ENCODE assay signal across 12 cellular contexts in the genomic region with DNA sequence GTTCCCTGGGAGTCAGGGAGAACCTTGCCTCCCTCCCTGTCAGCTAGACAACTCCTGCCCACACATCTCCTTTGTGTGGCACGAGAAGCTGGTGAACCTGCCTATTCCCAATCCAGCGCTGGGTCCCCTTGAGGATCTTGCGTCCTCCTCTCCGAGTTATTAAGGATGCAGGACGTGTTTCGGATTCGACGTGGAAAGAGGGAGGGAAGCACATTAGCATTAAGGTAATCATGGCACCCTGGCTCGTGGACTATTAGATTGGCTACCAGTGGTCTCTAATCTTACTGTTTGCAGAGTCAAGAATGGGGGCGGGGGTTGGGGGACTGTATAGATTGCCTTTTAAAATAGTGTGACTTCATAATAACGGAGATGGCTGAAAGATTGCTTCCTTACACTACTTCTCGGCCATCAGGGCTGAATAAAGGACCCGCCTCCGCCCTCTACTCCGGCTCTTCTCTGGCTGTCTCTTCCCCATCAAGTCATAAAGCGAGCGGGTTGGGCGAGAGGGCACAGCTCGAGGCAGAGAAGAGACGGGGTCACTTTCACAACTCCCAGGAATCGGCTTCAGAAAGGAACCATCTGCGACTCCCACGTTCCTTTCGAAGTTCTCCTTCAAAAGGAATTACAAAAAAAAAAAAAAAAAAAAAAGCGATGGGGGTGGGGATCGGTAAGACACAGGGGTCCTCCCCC. TPM values are rescaled to one million over a fixed set of nuclear protein-coding genes. Genes with fewer than 3 reads are reported as not detected.
DNase-seq lines count a peak whose midpoint lies in the region; ATAC-seq and TF ChIP-seq lines count a peak whose summit lies in the region.
"Had no signal": no experiment of that assay in that cellular context is flagged by ENCODE, and none has a peak within 500 bp of the region (broad histone marks: within the 10 kb centered on the region; RNA-seq: fewer than 3 reads in every experiment).

No MANE protein-coding gene starts in this region.

- no peak for TF ChIP-seq POLR2A in heart left ventricle (IDR thresholded peaks at IDR 0.05)

- no peaks in the 10 kb centered on the region for H3K79me2 ChIP-seq in mammary epithelial cell (ENCODE audit: insufficient read depth, low read length)

- in situ Hi-C loops in mammary epithelial cell (cut with MboI; ENCODE audit: low sequenced_read_pairs in 2 of 2), result no loop called here

- H3K4me2 ChIP-seq in mammary epithelial cell (ENCODE audit: insufficient read depth, low read depth, low read length), result peak overlapping the region; percentile 62

- H3K4me1 Mint-ChIP-seq in mesothelial cell of epicardium, result peaks cover 26% of the 10 kb centered on the region
- peaks cover 8% of the 10 kb centered on the region for H3K4me1 Mint-ChIP-seq in type B pancreatic cell (ENCODE audit: unreplicated experiment)

- TF ChIP-seq CTCF in heart left ventricle (IDR thresholded peaks at IDR 0.05) (no peak), mammary epithelial cell (conservative IDR thresholded peaks at IDR 0.05 in 1 of 2, IDR thresholded peaks at IDR 0.05 in 1 of 2; ENCODE audit: extremely low read depth in 1 of 2, insufficient read depth in 1 of 2, low read depth in 1 of 2, low read length in 2 of 2) (no peak), mesothelial cell of epicardium (IDR thresholded peaks at IDR 0.05; ENCODE audit: unreplicated experiment) (no peak), type B pancreatic cell (conservative IDR thresholded peaks at IDR 0.05) (no peak), BE2C (IDR thresholded peaks at IDR 0.05; ENCODE audit: low read depth, low read length) (no peak)

- H3K9me3 Mint-ChIP-seq in mesothelial cell of epicardium (no peaks in the 10 kb centered on the region), type B pancreatic cell (no peaks in the 10 kb centered on the region)
- H3K9me3 Mint-ChIP-seq: activated B cell treated with CpG ODN at 0.5 μM for 24 hours had no signal

- DNase-seq in heart left ventricle, result no peak
- DNase-seq in left ventricle myocardium superior, result no peak
- no peak for DNase-seq in mammary epithelial cell
- no peak for DNase-seq in mesothelial cell of epicardium (ENCODE audit: low spot score in 2 of 2, unreplicated experiment in 2 of 2)
- no peak for DNase-seq in type B pancreatic cell (ENCODE audit: extremely low spot score, unreplicated experiment)
- no peak for DNase-seq in BE2C
- DNase-seq in stimulated activated CD4-positive, alpha-beta T cell treated with anti-CD3 and anti-CD28 coated beads, Interleukin-4, amount 100 ng/mL, for 1 hour, result no peak
- DNase-seq: activated B cell treated with CpG ODN at 0.5 μM for 24 hours, NCI-H2171 had no signal

- H3K36me3 Mint-ChIP-seq in mesothelial cell of epicardium (no peaks in the 10 kb centered on the region), type B pancreatic cell (no peaks in the 10 kb centered on the region)

- ATAC-seq in heart left ventricle (no peak), left ventricle myocardium superior (no peak), GM21723 (IDR thresholded peaks at IDR 0.05; ENCODE audit: unreplicated experiment) (no peak)

- H3K27ac ChIP-seq in heart left ventricle, result no peak overlapping the region
- H3K27ac ChIP-seq in mammary epithelial cell (ENCODE audit: insufficient read depth, low read depth, low read length), result no peak overlapping the region
- H3K27ac ChIP-seq: C4-2B, epithelial cell of prostate had no signal

- H3K4me3 ChIP-seq in heart left ventricle, result peak overlapping the region in 8 of 12 donors; percentile 39 to 59 (median 54)
- peak overlapping the region in 1 of 3 experiments; percentile 4 for H3K4me3 ChIP-seq in mammary epithelial cell (replicated peaks in 1 of 3; ENCODE audit: insufficient read depth in 1 of 3, low read depth in 2 of 3, low read length in 3 of 3)
- no peak overlapping the region for H3K4me3 ChIP-seq in BE2C (ENCODE audit: low read depth, low read length)

- H3K4me1 ChIP-seq in heart left ventricle, result peaks cover 0 to 24% (median 0%) of the 10 kb centered on the region in 12 donors
- peaks cover 21% of the 10 kb centered on the region for H3K4me1 ChIP-seq in mammary epithelial cell (ENCODE audit: insufficient read depth, low read length)
- H3K4me1 ChIP-seq in BE2C, result no peaks in the 10 kb centered on the region

- H3K27me3 Mint-ChIP-seq in mesothelial cell of epicardium (ENCODE audit: low read depth) (peaks cover 90% of the 10 kb centered on the region), type B pancreatic cell (peaks cover 80% of the 10 kb centered on the region)

- H3K4me3 Mint-ChIP-seq in mesothelial cell of epicardium, result peak overlapping the region; percentile 73
- H3K4me3 Mint-ChIP-seq in type B pancreatic cell, result peak overlapping the region; percentile 94
- H3K4me3 Mint-ChIP-seq: activated B cell treated with CpG ODN at 0.5 μM for 24 hours had no signal

- CTCF ChIA-PET in mammary epithelial cell (lab: Charles Lee; ENCODE audit: low non-redundant PET), result no interaction called here

- H3K9ac ChIP-seq in mammary epithelial cell (ENCODE audit: insufficient read depth, low read length), result no peak overlapping the region

- dilution Hi-C loops in mammary epithelial cell (cut with HindIII; ENCODE audit: low sequenced_read_pairs), result no loop called here

- peak overlapping the region; percentile 41 for H2AFZ ChIP-seq in mammary epithelial cell (ENCODE audit: low read depth, low read length)

- no peak overlapping the region for H3K27ac Mint-ChIP-seq in mesothelial cell of epicardium
- peak overlapping the region; percentile 41 for H3K27ac Mint-ChIP-seq in type B pancreatic cell
- H3K27ac Mint-ChIP-seq: activated B cell treated with CpG ODN at 0.5 μM for 24 hours had no signal

- H3K36me3 ChIP-seq in heart left ventricle (no peaks in the 10 kb centered on the region), mammary epithelial cell (ENCODE audit: insufficient read depth, low read length) (no peaks in the 10 kb centered on the region), BE2C (no peaks in the 10 kb centered on the region)

- H3K9me3 ChIP-seq in heart left ventricle (no peaks in the 10 kb centered on the region), mammary epithelial cell (replicated peaks; ENCODE audit: insufficient read depth, low read length) (no peaks in the 10 kb centered on the region), BE2C (no peaks in the 10 kb centered on the region)

- no TSS peak for BruUV-seq in mammary epithelial cell (replicated peaks; lab: Mats Ljungman, UMichigan)

- H4K20me1 ChIP-seq in mammary epithelial cell (ENCODE audit: insufficient read depth, low read length), result no peaks in the 10 kb centered on the region

- intact Hi-C loops in heart left ventricle (cut with DNase I), result loop anchor here in 1 of 10 donors (10.0 kb wide), 1 partner anchor 65 kb away; no protein-coding TSS in a partner anchor
- intact Hi-C loops in left ventricle myocardium superior (cut with micrococcal nuclease), result no loop called here
- intact Hi-C loops in mammary epithelial cell (cut with micrococcal nuclease), result no loop called here

- H3K27me3 ChIP-seq in heart left ventricle (peaks cover 3 to 55% (median 20%) of the 10 kb centered on the region in 9 donors), mammary epithelial cell (ENCODE audit: insufficient read depth, low read length) (peaks cover 11% of the 10 kb centered on the region), BE2C (peaks cover 19% of the 10 kb centered on the region)

- 1 to 2% (median 2%) methylated on average over 26 of the region's 26 CpGs for WGBS in heart left ventricle, 4 donors
- WGBS in mammary epithelial cell (ENCODE audit: low coverage, missing lambda C conversion rate), result 4% methylated on average over 8 of the region's 26 CpGs

RNA-seq across cellular contexts. Expression of a gene that starts 1.7 kb away (rescaled TPM):
- total RNA-seq in heart left ventricle, result 1 to 10 TPM in 2 of 9 donors, under 1 TPM in 7; 0.25 to 4.1 (median 0.54) TPM
- under 1 TPM in 1 of 2 donors, not detected in 1; 0.42 TPM for polyA plus RNA-seq in heart left ventricle
- total RNA-seq in left ventricle myocardium superior, result 3.0 TPM
- total RNA-seq in mammary epithelial cell, result under 1 TPM in 1 of 2 donors, not detected in 1; 0.14 TPM
- 0.02 TPM for polyA plus RNA-seq in mammary epithelial cell
- not detected for polyA minus RNA-seq in mammary epithelial cell
- 0.09 to 0.22 TPM (median 0.14 TPM) in 3 replicates for total RNA-seq in mesothelial cell of epicardium
- total RNA-seq in type B pancreatic cell (ENCODE audit: low replicate concordance), result 1.9 and 2.8 TPM in 2 replicates
- polyA plus RNA-seq in BE2C (2012; ENCODE audit: insufficient read depth, insufficient read length, low read depth), result 2.5 TPM
- total RNA-seq: activated B cell treated with CpG ODN at 0.5 μM for 24 hours had no signal
